33 cellular contexts compared by ENCODE assay signal in the genomic region with DNA sequence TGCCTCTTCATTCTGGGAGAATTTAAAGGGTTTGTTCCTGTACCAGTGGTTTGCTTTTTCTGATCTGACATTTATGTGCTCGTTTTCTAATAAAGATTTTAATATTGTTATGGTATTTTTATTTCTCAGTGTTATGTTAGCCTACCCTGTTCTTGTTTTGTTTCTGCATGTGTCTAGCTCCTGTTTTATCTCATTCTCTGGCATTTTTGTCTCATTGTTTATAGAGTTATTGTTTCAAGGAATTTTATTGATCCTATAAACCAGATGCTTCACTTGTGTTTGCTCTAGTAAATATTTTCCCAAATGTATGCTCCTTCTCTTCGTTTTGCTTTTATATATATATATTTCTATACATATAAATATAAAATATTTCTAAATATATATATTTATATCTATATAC.
"Had no signal": no experiment of that assay in that cellular context is flagged by ENCODE, and none has a peak within 500 bp of the region (broad histone marks: within the 10 kb centered on the region; RNA-seq: fewer than 3 reads in every experiment).

No MANE protein-coding gene starts in this region.

- H3K27ac ChIP-seq: ascending aorta, cardiac muscle cell, WERI-Rb-1 had no signal

- H3K4me3 ChIP-seq: ascending aorta, cardiac muscle cell had no signal

- ATAC-seq: activated CD4-positive, alpha-beta T cell treated with anti-CD3 and anti-CD28 coated beads for 36 hours; activated CD4-positive, CD25-positive, alpha-beta regulatory T cell treated with anti-CD3 and anti-CD28 coated beads, Interleukin-2, amount 50 U/mL, for 24 hours; activated CD8-positive, alpha-beta memory T cell treated with anti-CD3 and anti-CD28 coated beads, Interleukin-2, amount 10 ng/mL, durations not matched to agents 7 days and 5 days; activated CD8-positive, alpha-beta T cell treated with anti-CD3 and anti-CD28 coated beads, Interleukin-2, amount 10 ng/mL, durations not matched to agents 7 days and 5 days; activated naive CD8-positive, alpha-beta T cell treated with anti-CD3 and anti-CD28 coated beads, Interleukin-2, amount 50 U/mL, for 24 hours; WTC11 had no signal

- DNase-seq: activated CD4-positive, alpha-beta memory T cell treated with anti-CD3 and anti-CD28 coated beads, Interleukin-2, amount 10 ng/mL, durations not matched to agents 7 days and 5 days; activated CD4-positive, alpha-beta T cell treated with anti-CD3 and anti-CD28 coated beads for 1 hour; activated CD4-positive, alpha-beta T cell treated with anti-CD3 and anti-CD28 coated beads for 36 hours; activated CD4-positive, alpha-beta T cell treated with anti-CD3 and anti-CD28 coated beads for 48 hours; activated CD4-positive, alpha-beta T cell treated with anti-CD3 and anti-CD28 coated beads, Interleukin-2, amount 10 ng/mL, durations not matched to agents 7 days and 5 days; activated CD4-positive, alpha-beta T cell treated with anti-CD3 and anti-CD28 coated beads, Interleukin-2, amount 50 U/mL, for 48 hours; activated CD4-positive, CD25-positive, alpha-beta regulatory T cell; activated CD8-positive, alpha-beta memory T cell treated with anti-CD3 and anti-CD28 coated beads for 24 hours; activated CD8-positive, alpha-beta memory T cell treated with anti-CD3 and anti-CD28 coated beads, Interleukin-2, amount 10 ng/mL, durations not matched to agents 7 days and 5 days; activated CD8-positive, alpha-beta memory T cell treated with anti-CD3 and anti-CD28 coated beads, Interleukin-2, amount 50 U/mL, for 48 hours; activated CD8-positive, alpha-beta T cell treated with anti-CD3 and anti-CD28 coated beads, Interleukin-2, amount 10 ng/mL, durations not matched to agents 7 days and 5 days; activated effector memory CD4-positive, alpha-beta T cell treated with Interleukin-2 at 50 U/mL for 16 hours; activated gamma-delta T cell; activated naive CD4-positive, alpha-beta T cell treated with anti-CD3 and anti-CD28 coated beads, Interleukin-2, amount 10 ng/mL, durations not matched to agents 7 days and 5 days; activated naive CD4-positive, alpha-beta T cell treated with Interleukin-2 at 50 U/mL for 16 hours; activated naive CD8-positive, alpha-beta T cell treated with anti-CD3 and anti-CD28 coated beads, Interleukin-2, amount 10 ng/mL, durations not matched to agents 7 days and 5 days; activated naive CD8-positive, alpha-beta T cell treated with anti-CD3 and anti-CD28 coated beads, Interleukin-2, amount 50 U/mL, for 24 hours; activated T-cell treated with anti-CD3 and anti-CD28 coated beads, Interleukin-2, amount 50 U/mL, for 24 hours; activated T-cell treated with anti-CD3 and anti-CD28 coated beads, Interleukin-2, amount 50 U/mL, for 48 hours; amygdala; anterior cingulate cortex; caudate nucleus; cerebellar nuclear complex; T-helper 1 cell; T-helper 2 cell; T-helper 9 cell; WERI-Rb-1 had no signal

- FAIRE-seq: bronchial epithelial cell, TTC549 had no signal

- H3K27me3 ChIP-seq: ascending aorta, cardiac muscle cell had no signal

- H3K9me3 ChIP-seq: ascending aorta had no signal

- H3K36me3 ChIP-seq: ascending aorta, cardiac muscle cell, WERI-Rb-1 had no signal

- H3K4me1 ChIP-seq: ascending aorta had no signal
